Comparison of ENCODE assay signal across 9 cellular contexts in genomic region chr9:136791466-136792276, GRCh38. TPM values are rescaled to one million over a fixed set of nuclear protein-coding genes. Genes with fewer than 3 reads are reported as not detected.
A peak's percentile ranks its signal among the peaks of the same experiment; 100 is the strongest.
DNase-seq lines count a peak whose midpoint lies in the region; ATAC-seq and TF ChIP-seq lines count a peak whose summit lies in the region.
"Had no signal": no experiment of that assay in that cellular context is flagged by ENCODE, and none has a peak within 500 bp of the region (broad histone marks: within the 10 kb centered on the region; RNA-seq: fewer than 3 reads in every experiment).

No MANE protein-coding gene starts in this region.

- H3K9me3 ChIP-seq in Panc1 (ENCODE audit: control insufficient read depth, insufficient read depth, low read depth, low read length) (no peaks in the 10 kb centered on the region), prostate gland (no peaks in the 10 kb centered on the region), aorta (ENCODE audit: control insufficient read depth, low read length) (no peaks in the 10 kb centered on the region)

- H3K4me1 ChIP-seq in Panc1 (ENCODE audit: control insufficient read depth, insufficient read depth, low read length) (peaks cover 14% of the 10 kb centered on the region), prostate gland (replicated peaks) (peaks cover 12% of the 10 kb centered on the region), aorta (ENCODE audit: control insufficient read depth in 1 of 2, insufficient read depth in 2 of 2, low read length in 2 of 2) (no peaks in the 10 kb centered on the region)

- H3K27me3 ChIP-seq in Panc1 (ENCODE audit: control insufficient read depth, insufficient read depth, low read length) (no peaks in the 10 kb centered on the region), prostate gland (replicated peaks; ENCODE audit: insufficient read depth) (no peaks in the 10 kb centered on the region), aorta (ENCODE audit: control insufficient read depth in 1 of 2, insufficient read depth in 2 of 2, low read length in 1 of 2) (no peaks in the 10 kb centered on the region)

- BruUV-seq in Panc1 (replicated peaks; lab: Mats Ljungman, UMichigan) = no TSS peak

- DNase-seq in GM10266 (ENCODE audit: extremely low spot score) (peak; percentile 31), Panc1 (ENCODE audit: low read depth, low spot score) (no peak), activated gamma-delta T cell (lab: John Stamatoyannopoulos, UW) (peak; percentile 38), glomerular visceral epithelial cell (ENCODE audit: extremely low spot score) (peak; percentile 52), prostate gland (ENCODE audit: low spot score) (peak; percentile 74), aorta (peak; percentile 76 to 83)

- WGBS in prostate gland = 6% methylated on average over 30 of the region's 34 CpGs
- 2 to 4% methylated on average over 34 of the region's 34 CpGs for WGBS in aorta, 2 donors

- POLR2A ChIA-PET in Panc1 (lab: Charles Lee) = no interaction called here

- peak overlapping the region; percentile 84 for H3K27ac ChIP-seq in Panc1 (ENCODE audit: low read length)
- H3K27ac ChIP-seq in prostate gland = peak overlapping the region; percentile 99
- peak overlapping the region in 1 of 2 donors; percentile 7 for H3K27ac ChIP-seq in aorta (ENCODE audit: low read depth in 1 of 2, low read length in 2 of 2)

- no peaks in the 10 kb centered on the region; the same call in 1 of the 2 replicates for H3K36me3 ChIP-seq in Panc1 (ENCODE audit: control insufficient read depth, insufficient read depth, low read length)
- H3K36me3 ChIP-seq in prostate gland = no peaks in the 10 kb centered on the region
- no peaks in the 10 kb centered on the region for H3K36me3 ChIP-seq in aorta (ENCODE audit: control insufficient read depth in 1 of 2, insufficient read depth in 2 of 2, low read length in 1 of 2)

- no peak for TF ChIP-seq POLR2A in prostate gland (IDR thresholded peaks at IDR 0.05)

- H3K4me3 ChIP-seq in Panc1 (ENCODE audit: low read depth in 2 of 2, low read length in 2 of 2) (peak overlapping the region; percentile 70 to 73), prostate gland (peak overlapping the region; percentile 65), aorta (ENCODE audit: low read length in 2 of 2) (peak overlapping the region; percentile 23 to 40)

- intact Hi-C loops in Panc1 (cut with micrococcal nuclease; ENCODE audit: unreplicated experiment) (no loop called here), prostate gland (cut with DNase I) (loop anchor here (5.0 kb wide), 2 partner anchors 56 to 156 kb away; partner anchors contain the start of genes C8G and PHPT1), aorta (cut with DNase I) (loop anchor here in 1 of 2 donors (2.0 to 5.0 kb wide), 2 partner anchors 151 to 237 kb away; partner anchors contain the start of genes ABCA2 and FBXW5)

- ATAC-seq in HG03439 (IDR thresholded peaks at IDR 0.05; ENCODE audit: unreplicated experiment) (peak; percentile 19), Panc1 (peak; percentile 44), aorta (ENCODE audit: low FRiP score) (peak; percentile 5), HG02981 (IDR thresholded peaks at IDR 0.05; ENCODE audit: unreplicated experiment) (no peak)

- TF ChIP-seq CTCF in GM10266 (IDR thresholded peaks at IDR 0.05; ENCODE audit: control insufficient read depth, insufficient read depth, low read depth, missing control alignments) (peak; percentile 68), Panc1 (IDR thresholded peaks at IDR 0.05) (peak; percentile 98), prostate gland (IDR thresholded peaks at IDR 0.05) (peak; percentile 93 to 98 (median 98))

- CTCF ChIA-PET in Panc1 (lab: Charles Lee) = no interaction called here

- in situ Hi-C loops in Panc1 (cut with HindIII; ENCODE audit: low pct_unique_long_range_greater_than_20kb, low sequenced_read_pairs) = no loop called here

RNA-seq across cellular contexts. Expression of gene TMEM141, which starts 0.5 kb away (rescaled TPM):
- total RNA-seq in Panc1 (2021; ENCODE audit: unreplicated experiment) (53.5 TPM), prostate gland (100 to 1,000 TPM; 181 to 335 TPM), aorta (10 to 100 TPM; 26.6 to 27.0 TPM)
- 145 TPM for polyA plus RNA-seq in Panc1 (2012; ENCODE audit: insufficient read length)
- polyA plus RNA-seq in aorta = 10 to 100 TPM; 57.0 to 95.8 TPM

RNA-seq across cellular contexts. Expression of gene CCDC183, which starts 4.5 kb away (rescaled TPM):
- total RNA-seq in Panc1 (2021; ENCODE audit: unreplicated experiment) (0.62 TPM), prostate gland (10 to 100 TPM in 1 of 2 donors, 1 to 10 TPM in 1; 9.5 to 45.0 TPM), aorta (under 1 TPM; 0.45 to 0.58 TPM)
- 4.8 TPM for polyA plus RNA-seq in Panc1 (2012; ENCODE audit: insufficient read length)
- under 1 TPM; 0.46 to 0.50 TPM for polyA plus RNA-seq in aorta

RNA-seq across cellular contexts. Expression of gene RABL6, which starts 16.1 kb away (rescaled TPM):
- total RNA-seq in Panc1 (2021; ENCODE audit: unreplicated experiment) (106 TPM), prostate gland (100 to 1,000 TPM in 1 of 2 donors, 10 to 100 TPM in 1; 76.6 to 124 TPM), aorta (10 to 100 TPM; 47.2 to 52.0 TPM)
- 144 TPM for polyA plus RNA-seq in Panc1 (2012; ENCODE audit: insufficient read length)
- 10 to 100 TPM; 31.3 to 76.1 TPM for polyA plus RNA-seq in aorta

RNA-seq across cellular contexts. Expression of gene LCN15, which starts 27.4 kb away (rescaled TPM):
- 0.05 TPM for total RNA-seq in Panc1 (2021; ENCODE audit: unreplicated experiment)
- 1.0 TPM for polyA plus RNA-seq in Panc1 (2012; ENCODE audit: insufficient read length)
- under 1 TPM in 1 of 2 donors, not detected in 1; 0.40 TPM for total RNA-seq in prostate gland
- not detected for total RNA-seq in aorta
- under 1 TPM in 1 of 2 donors, not detected in 1; 0.88 TPM for polyA plus RNA-seq in aorta
- total RNA-seq: myocyte had no signal

RNA-seq across cellular contexts. Expression of gene LCN8, which starts 33.6 kb away (rescaled TPM):
- total RNA-seq in Panc1 (2021; ENCODE audit: unreplicated experiment) (not detected), prostate gland (not detected), aorta (not detected)
- polyA plus RNA-seq in Panc1 (2012; ENCODE audit: insufficient read length) = not detected
- polyA plus RNA-seq in aorta = under 1 TPM in 1 of 2 donors, not detected in 1; 0.10 TPM
